Comparison of ENCODE assay signal across 9 cellular contexts in genomic region chr12:98416845-98417244, GRCh38.
DNase-seq lines count a peak whose midpoint lies in the region; ATAC-seq and TF ChIP-seq lines count a peak whose summit lies in the region.
"Had no signal": no experiment of that assay in that cellular context is flagged by ENCODE, and none has a peak within 500 bp of the region (broad histone marks: within the 10 kb centered on the region; RNA-seq: fewer than 3 reads in every experiment).

No MANE protein-coding gene starts in this region.

- intact Hi-C loops in activated CD4-positive, alpha-beta T cell treated with anti-CD3 and anti-CD28 coated beads for 36 hours (cut with DNase I, micrococcal nuclease) = no loop called here

- H3K4me1 Mint-ChIP-seq in activated CD4-positive, alpha-beta T cell treated with anti-CD3 and anti-CD28 coated beads for 36 hours = no peaks in the 10 kb centered on the region
- peaks cover 5% of the 10 kb centered on the region for H3K4me1 Mint-ChIP-seq in stimulated activated effector memory CD8-positive, alpha-beta T cell treated with anti-CD3 and anti-CD28 coated beads, Interleukin-12 subunit alpha, Interleukin-12 subunit beta, amount 100 ng/mL, for 72 hours
- H3K4me1 Mint-ChIP-seq in immature natural killer cell = no peaks in the 10 kb centered on the region

- no peak overlapping the region for H3K4me3 ChIP-seq in epithelial cell of proximal tubule (ENCODE audit: low read depth, low read length)

- no peak for DNase-seq in activated CD4-positive, alpha-beta T cell treated with anti-CD3 and anti-CD28 coated beads for 36 hours
- no peak for DNase-seq in activated CD4-positive, alpha-beta T cell treated with anti-CD3 and anti-CD28 coated beads, Interleukin-2, amount 50 U/mL, for 1 hour
- DNase-seq in NOMO-1 treated with DMSO at 0.1 percent for 48 hours (lab: John Stamatoyannopoulos, UW; ENCODE audit: unreplicated experiment) = peak; percentile 57
- DNase-seq in epithelial cell of proximal tubule (ENCODE audit: low read depth) = no peak
- no peak for DNase-seq in stimulated activated effector memory CD8-positive, alpha-beta T cell treated with anti-CD3 and anti-CD28 coated beads, Interleukin-12 subunit alpha, Interleukin-12 subunit beta, amount 100 ng/mL, for 72 hours (ENCODE audit: low spot score in 2 of 2)
- DNase-seq in immature natural killer cell = no peak
- no peak for DNase-seq in NCI-H1417 treated with DMSO at 0.1 percent for 48 hours (lab: John Stamatoyannopoulos, UW)
- DNase-seq: NCI-H1092 treated with DMSO at 0.1 percent for 48 hours had no signal

- CTCF ChIA-PET in activated CD4-positive, alpha-beta T cell treated with anti-CD3 and anti-CD28 coated beads for 36 hours (lab: Charles Lee) = interaction anchor here (0.6 to 2.5 kb wide), 5 partner anchors 10 to 1360 kb away, joined by 3 to 8 read pairs (median 3); no protein-coding TSS in a partner anchor

- no peak overlapping the region for H3K27ac Mint-ChIP-seq in activated CD4-positive, alpha-beta T cell treated with anti-CD3 and anti-CD28 coated beads for 36 hours
- H3K27ac Mint-ChIP-seq in stimulated activated effector memory CD8-positive, alpha-beta T cell treated with anti-CD3 and anti-CD28 coated beads, Interleukin-12 subunit alpha, Interleukin-12 subunit beta, amount 100 ng/mL, for 72 hours = no peak overlapping the region
- no peak overlapping the region for H3K27ac Mint-ChIP-seq in immature natural killer cell

- ATAC-seq in activated CD4-positive, alpha-beta T cell treated with anti-CD3 and anti-CD28 coated beads for 36 hours = peak; percentile 19
- ATAC-seq in stimulated activated effector memory CD8-positive, alpha-beta T cell treated with anti-CD3 and anti-CD28 coated beads, Interleukin-12 subunit alpha, Interleukin-12 subunit beta, amount 100 ng/mL, for 72 hours = peak; percentile 20
- no peak for ATAC-seq in GM18870 (IDR thresholded peaks at IDR 0.05; ENCODE audit: unreplicated experiment)

- peak; percentile 41 for TF ChIP-seq CTCF in epithelial cell of proximal tubule (conservative IDR thresholded peaks at IDR 0.05; ENCODE audit: low read depth, low read length)

- H3K36me3 Mint-ChIP-seq in activated CD4-positive, alpha-beta T cell treated with anti-CD3 and anti-CD28 coated beads for 36 hours (ENCODE audit: low read depth) = no peaks in the 10 kb centered on the region
- no peaks in the 10 kb centered on the region for H3K36me3 Mint-ChIP-seq in stimulated activated effector memory CD8-positive, alpha-beta T cell treated with anti-CD3 and anti-CD28 coated beads, Interleukin-12 subunit alpha, Interleukin-12 subunit beta, amount 100 ng/mL, for 72 hours
- no peaks in the 10 kb centered on the region for H3K36me3 Mint-ChIP-seq in immature natural killer cell

- POLR2A ChIA-PET in activated CD4-positive, alpha-beta T cell treated with anti-CD3 and anti-CD28 coated beads for 36 hours (lab: Charles Lee) = no interaction called here

- peaks cover 3% of the 10 kb centered on the region for H3K27me3 Mint-ChIP-seq in activated CD4-positive, alpha-beta T cell treated with anti-CD3 and anti-CD28 coated beads for 36 hours
- H3K27me3 Mint-ChIP-seq in immature natural killer cell (ENCODE audit: low read depth in 3 of 3) = peaks cover 0 to 2% (median 2%) of the 10 kb centered on the region in 3 donors

- H3K4me3 Mint-ChIP-seq in activated CD4-positive, alpha-beta T cell treated with anti-CD3 and anti-CD28 coated beads for 36 hours = no peak overlapping the region
- H3K4me3 Mint-ChIP-seq in stimulated activated effector memory CD8-positive, alpha-beta T cell treated with anti-CD3 and anti-CD28 coated beads, Interleukin-12 subunit alpha, Interleukin-12 subunit beta, amount 100 ng/mL, for 72 hours = no peak overlapping the region
- no peak overlapping the region for H3K4me3 Mint-ChIP-seq in immature natural killer cell

- no peaks in the 10 kb centered on the region for H3K9me3 Mint-ChIP-seq in activated CD4-positive, alpha-beta T cell treated with anti-CD3 and anti-CD28 coated beads for 36 hours (ENCODE audit: low read depth)
- no peaks in the 10 kb centered on the region for H3K9me3 Mint-ChIP-seq in stimulated activated effector memory CD8-positive, alpha-beta T cell treated with anti-CD3 and anti-CD28 coated beads, Interleukin-12 subunit alpha, Interleukin-12 subunit beta, amount 100 ng/mL, for 72 hours
- H3K9me3 Mint-ChIP-seq in immature natural killer cell = no peaks in the 10 kb centered on the region
